ENCODE assay signal across 16 cellular contexts in the genomic region with DNA sequence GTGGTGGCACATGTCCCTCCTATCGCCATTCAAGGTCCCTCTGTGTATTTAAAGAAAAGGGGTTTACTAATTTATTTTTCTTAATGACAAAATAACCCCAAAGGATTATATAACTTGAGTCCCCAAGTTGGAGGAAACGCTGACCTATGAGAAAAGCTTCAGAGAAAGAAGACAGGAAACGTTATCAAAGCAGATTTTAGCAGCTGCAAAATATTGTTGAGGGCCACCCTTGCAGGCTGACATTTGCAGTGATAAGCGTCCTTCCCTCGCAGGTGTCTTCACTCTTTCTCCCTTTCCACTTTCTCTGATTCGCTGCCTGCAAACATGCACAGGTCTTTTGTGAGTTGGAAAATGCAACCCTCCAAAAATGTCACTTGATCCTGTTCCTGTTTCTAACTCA.
DNase-seq lines count a peak whose midpoint lies in the region; ATAC-seq and TF ChIP-seq lines count a peak whose summit lies in the region.
"Had no signal": no experiment of that assay in that cellular context is flagged by ENCODE, and none has a peak within 500 bp of the region (broad histone marks: within the 10 kb centered on the region; RNA-seq: fewer than 3 reads in every experiment).

No MANE protein-coding gene starts in this region.

- no peak overlapping the region for H3K9ac ChIP-seq in MM.1S (ENCODE audit: low read length)

- H3K36me3 ChIP-seq in MM.1S (replicated peaks; ENCODE audit: insufficient read depth, low read length) = no peaks in the 10 kb centered on the region
- H3K36me3 ChIP-seq: adrenal gland, gastrocnemius medialis, right atrium auricular region, transverse colon had no signal

- H3K4me1 ChIP-seq in MM.1S (ENCODE audit: low read length) = peaks cover 24% of the 10 kb centered on the region
- H3K4me1 ChIP-seq: adrenal gland, gastrocnemius medialis had no signal

- H3K4me2 ChIP-seq in MM.1S (ENCODE audit: low read depth, low read length) = no peak overlapping the region

- no peaks in the 10 kb centered on the region for H4K20me1 ChIP-seq in MM.1S (ENCODE audit: insufficient read depth, low read length)

- no peak overlapping the region for H2AFZ ChIP-seq in MM.1S (ENCODE audit: low read length)

- ATAC-seq in activated T-cell treated with anti-CD3 and anti-CD28 coated beads, Interleukin-2, amount 50 U/mL, for 72 hours (replicated peaks in 1 of 2) = no peak
- no peak for ATAC-seq in activated T-helper 17 cell treated with anti-CD3 and anti-CD28 coated beads, Interleukin-2, amount 50 U/mL, for 72 hours (replicated peaks)
- ATAC-seq in stimulated activated memory B cell treated with anti-CD40 and anti-IgM and Interleukin-4, amounts not matched to agents 10 μg/mL and 1 μg/mL and 100 μg/mL, for 72 hours = no peak
- ATAC-seq: gastrocnemius medialis had no signal

- H3K9me2 ChIP-seq in MM.1S (replicated peaks; ENCODE audit: insufficient read depth, low read length) = no peaks in the 10 kb centered on the region

- H3K27me3 ChIP-seq in MM.1S (replicated peaks; ENCODE audit: insufficient read depth, low read length) = no peaks in the 10 kb centered on the region
- H3K27me3 ChIP-seq: adrenal gland, gastrocnemius medialis, right atrium auricular region, transverse colon had no signal

- H3K4me3 Mint-ChIP-seq in activated T-cell treated with anti-CD3 and anti-CD28 coated beads, Interleukin-2, amount 50 U/mL, for 72 hours = peak overlapping the region; percentile 89 to 100
- peak overlapping the region; percentile 97 for H3K4me3 Mint-ChIP-seq in activated T-helper 17 cell treated with anti-CD3 and anti-CD28 coated beads, Interleukin-2, amount 50 U/mL, for 72 hours
- peak overlapping the region; percentile 93 for H3K4me3 Mint-ChIP-seq in stimulated activated memory B cell treated with anti-CD40 and anti-IgM and Interleukin-4, amounts not matched to agents 10 μg/mL and 1 μg/mL and 100 μg/mL, for 72 hours

- H3K27ac Mint-ChIP-seq in activated T-cell treated with anti-CD3 and anti-CD28 coated beads, Interleukin-2, amount 50 U/mL, for 72 hours = peak overlapping the region; percentile 100
- peak overlapping the region; percentile 97 for H3K27ac Mint-ChIP-seq in activated T-helper 17 cell treated with anti-CD3 and anti-CD28 coated beads, Interleukin-2, amount 50 U/mL, for 72 hours
- H3K27ac Mint-ChIP-seq in stimulated activated memory B cell treated with anti-CD40 and anti-IgM and Interleukin-4, amounts not matched to agents 10 μg/mL and 1 μg/mL and 100 μg/mL, for 72 hours = peak overlapping the region; percentile 99

- no peaks in the 10 kb centered on the region for H3K79me2 ChIP-seq in MM.1S (ENCODE audit: low read length)

- peaks cover 78% of the 10 kb centered on the region for H3K4me1 Mint-ChIP-seq in activated T-cell treated with anti-CD3 and anti-CD28 coated beads, Interleukin-2, amount 50 U/mL, for 72 hours (ENCODE audit: low read depth)
- peaks cover 42% of the 10 kb centered on the region for H3K4me1 Mint-ChIP-seq in activated T-helper 17 cell treated with anti-CD3 and anti-CD28 coated beads, Interleukin-2, amount 50 U/mL, for 72 hours
- H3K4me1 Mint-ChIP-seq in stimulated activated memory B cell treated with anti-CD40 and anti-IgM and Interleukin-4, amounts not matched to agents 10 μg/mL and 1 μg/mL and 100 μg/mL, for 72 hours = peaks cover 92% of the 10 kb centered on the region

- no peaks in the 10 kb centered on the region for H3K27me3 Mint-ChIP-seq in activated T-cell treated with anti-CD3 and anti-CD28 coated beads, Interleukin-2, amount 50 U/mL, for 72 hours (ENCODE audit: low read depth)
- H3K27me3 Mint-ChIP-seq in activated T-helper 17 cell treated with anti-CD3 and anti-CD28 coated beads, Interleukin-2, amount 50 U/mL, for 72 hours = no peaks in the 10 kb centered on the region
- H3K27me3 Mint-ChIP-seq in stimulated activated memory B cell treated with anti-CD40 and anti-IgM and Interleukin-4, amounts not matched to agents 10 μg/mL and 1 μg/mL and 100 μg/mL, for 72 hours = no peaks in the 10 kb centered on the region

- DNase-seq in activated T-cell treated with anti-CD3 and anti-CD28 coated beads, Interleukin-2, amount 50 U/mL, for 72 hours = no peak
- no peak for DNase-seq in activated T-cell treated with anti-CD3 and anti-CD28 coated beads, Interleukin-2, amount 50 U/mL, for 48 hours
- DNase-seq in MM.1S (peak; percentile 64), iPS-NIHi7 (ENCODE audit: extremely low spot score) (no peak), NCI-H510A treated with DMSO at 0.1 percent for 48 hours (lab: John Stamatoyannopoulos, UW) (no peak), cerebellar nuclear complex (lab: John Stamatoyannopoulos, UW) (no peak)
- DNase-seq: adrenal gland; gastrocnemius medialis; mesendoderm; SHP77 treated with DMSO at 0.1 percent for 48 hours; stimulated activated CD4-positive, alpha-beta T cell treated with anti-CD3 and anti-CD28 coated beads, Interleukin-1b, Interleukin-23, amount 100 ng/mL, for 48 hours; T1000; transverse colon had no signal

- no peaks in the 10 kb centered on the region for H3K9me3 ChIP-seq in MM.1S (replicated peaks; ENCODE audit: insufficient read depth, low read length)
- H3K9me3 ChIP-seq: adrenal gland, gastrocnemius medialis, right atrium auricular region, transverse colon had no signal

- TF ChIP-seq CTCF in MM.1S (IDR thresholded peaks at IDR 0.05; ENCODE audit: low read length) = no peak

- H3K27ac ChIP-seq in MM.1S (ENCODE audit: low read length) = no peak overlapping the region
- H3K27ac ChIP-seq: adrenal gland, gastrocnemius medialis, right atrium auricular region, transverse colon had no signal

- peaks cover 20% of the 10 kb centered on the region for H3F3A ChIP-seq in MM.1S (ENCODE audit: insufficient read depth, low read length)

- peaks cover 7 to 9% of the 10 kb centered on the region in 2 donors for H3K36me3 Mint-ChIP-seq in activated T-cell treated with anti-CD3 and anti-CD28 coated beads, Interleukin-2, amount 50 U/mL, for 72 hours (ENCODE audit: insufficient read depth in 2 of 2)
- H3K36me3 Mint-ChIP-seq in activated T-helper 17 cell treated with anti-CD3 and anti-CD28 coated beads, Interleukin-2, amount 50 U/mL, for 72 hours (ENCODE audit: low read depth) = peaks cover 61% of the 10 kb centered on the region
- no peaks in the 10 kb centered on the region for H3K36me3 Mint-ChIP-seq in stimulated activated memory B cell treated with anti-CD40 and anti-IgM and Interleukin-4, amounts not matched to agents 10 μg/mL and 1 μg/mL and 100 μg/mL, for 72 hours

- H3K9me3 Mint-ChIP-seq in activated T-cell treated with anti-CD3 and anti-CD28 coated beads, Interleukin-2, amount 50 U/mL, for 72 hours = no peaks in the 10 kb centered on the region
- no peaks in the 10 kb centered on the region for H3K9me3 Mint-ChIP-seq in activated T-helper 17 cell treated with anti-CD3 and anti-CD28 coated beads, Interleukin-2, amount 50 U/mL, for 72 hours
- no peaks in the 10 kb centered on the region for H3K9me3 Mint-ChIP-seq in stimulated activated memory B cell treated with anti-CD40 and anti-IgM and Interleukin-4, amounts not matched to agents 10 μg/mL and 1 μg/mL and 100 μg/mL, for 72 hours

- no peak overlapping the region for H3K4me3 ChIP-seq in MM.1S (ENCODE audit: low read length)
- H3K4me3 ChIP-seq: adrenal gland, gastrocnemius medialis, right atrium auricular region, transverse colon had no signal
